In genomic region chr12:124654666-124655316, GRCh38 we compare ENCODE assay signal across 10 cellular contexts.
DNase-seq lines count a peak whose midpoint lies in the region; ATAC-seq, FAIRE-seq and TF ChIP-seq lines count a peak whose summit lies in the region.
"Had no signal": no experiment of that assay in that cellular context is flagged by ENCODE, and none has a peak within 500 bp of the region (broad histone marks: within the 10 kb centered on the region; RNA-seq: fewer than 3 reads in every experiment).

No MANE protein-coding gene starts in this region.

- H3K9ac ChIP-seq in astrocyte (ENCODE audit: low read length), result peak overlapping the region; percentile 60
- peak overlapping the region; percentile 28 for H3K9ac ChIP-seq in keratinocyte (ENCODE audit: control insufficient read depth, extremely low read depth, insufficient read depth, low read length)
- H3K9ac ChIP-seq in smooth muscle cell (ENCODE audit: low read depth), result peak overlapping the region; percentile 31

- DNase-seq in astrocyte (ENCODE audit: low read depth) (no peak), keratinocyte (ENCODE audit: low read depth, low spot score) (no peak), smooth muscle cell (lab: John Stamatoyannopoulos, UW; ENCODE audit: unreplicated experiment) (no peak), NCI-H187 treated with DMSO at 0.1 percent for 48 hours (lab: John Stamatoyannopoulos, UW) (no peak)
- no peak for DNase-seq in activated CD8-positive, alpha-beta memory T cell treated with anti-CD3 and anti-CD28 coated beads, Interleukin-2, amount 50 U/mL, for 4 hours
- DNase-seq: activated CD8-positive, alpha-beta memory T cell treated with anti-CD3 and anti-CD28 coated beads, Interleukin-2, amount 10 ng/mL, durations not matched to agents 7 days and 5 days; stimulated activated CD4-positive, alpha-beta T cell treated with anti-CD3 and anti-CD28 coated beads, Interleukin-2, amount 100 ng/mL, for 48 hours had no signal

- no peaks in the 10 kb centered on the region for H3K36me3 Mint-ChIP-seq in astrocyte (ENCODE audit: low read depth, unreplicated experiment)

- peaks cover 3% of the 10 kb centered on the region for H3K9me3 Mint-ChIP-seq in astrocyte (ENCODE audit: unreplicated experiment)

- no peak overlapping the region for H3K4me3 Mint-ChIP-seq in astrocyte (ENCODE audit: unreplicated experiment)
- H3K4me3 Mint-ChIP-seq: activated CD8-positive, alpha-beta memory T cell treated with anti-CD3 and anti-CD28 coated beads, Interleukin-2, amount 10 ng/mL, durations not matched to agents 7 days and 5 days had no signal

- H3K27ac Mint-ChIP-seq in astrocyte (ENCODE audit: unreplicated experiment), result peak overlapping the region; percentile 70
- H3K27ac Mint-ChIP-seq: activated CD8-positive, alpha-beta memory T cell treated with anti-CD3 and anti-CD28 coated beads, Interleukin-2, amount 10 ng/mL, durations not matched to agents 7 days and 5 days had no signal

- 71% methylated on average over 21 of the region's 21 CpGs for WGBS in smooth muscle cell (ENCODE audit: low lambda C conversion rate)

- no peak for TF ChIP-seq CTCF in HEK293 (tag by site-specific recombination; IDR thresholded peaks at IDR 0.05)
- TF ChIP-seq CTCF in astrocyte (IDR thresholded peaks at IDR 0.05; ENCODE audit: insufficient read depth, low read depth, low read length), result no peak
- no peak for TF ChIP-seq CTCF in keratinocyte (optimal IDR thresholded peaks at IDR 0.05 in 1 of 3, IDR thresholded peaks at IDR 0.05 in 1 of 3, conservative IDR thresholded peaks at IDR 0.05 in 1 of 3; ENCODE audit: extremely low read depth in 1 of 3, insufficient read depth in 2 of 3, low read length in 3 of 3)
- no peak for TF ChIP-seq CTCF in smooth muscle cell (IDR thresholded peaks at IDR 0.05; ENCODE audit: borderline replicate concordance, insufficient read depth, poor library complexity, severe bottlenecking)

- no peaks in the 10 kb centered on the region for H3K79me2 ChIP-seq in astrocyte (ENCODE audit: insufficient read depth, low read length)
- no peaks in the 10 kb centered on the region for H3K79me2 ChIP-seq in keratinocyte (ENCODE audit: control insufficient read depth, insufficient read depth, low read length)
- no peaks in the 10 kb centered on the region for H3K79me2 ChIP-seq in smooth muscle cell (ENCODE audit: low read depth)

- H3K4me3 ChIP-seq in HEK293 (ENCODE audit: low read depth, low read length) (no peak overlapping the region), astrocyte (ENCODE audit: insufficient read depth, low read depth, low read length) (no peak overlapping the region), keratinocyte (ENCODE audit: control insufficient read depth in 2 of 3, extremely low read depth in 1 of 3, insufficient read depth in 2 of 3, low read depth in 1 of 3, low read length in 3 of 3) (no peak overlapping the region), smooth muscle cell (no peak overlapping the region)

- H3F3A ChIP-seq in smooth muscle cell (ENCODE audit: low read depth), result no peaks in the 10 kb centered on the region

- no peaks in the 10 kb centered on the region for H4K20me1 ChIP-seq in astrocyte (ENCODE audit: insufficient read depth, low read length)
- H4K20me1 ChIP-seq in keratinocyte (ENCODE audit: control insufficient read depth, extremely low read depth, insufficient read depth, low read length), result no peaks in the 10 kb centered on the region
- no peaks in the 10 kb centered on the region for H4K20me1 ChIP-seq in smooth muscle cell (ENCODE audit: low read depth)

- dilution Hi-C loops in keratinocyte (cut with MboI; ENCODE audit: extremely low pct_ligation_motif_present, low sequenced_read_pairs), result no loop called here

- POLR2A ChIA-PET in HEK293 (lab: Yijun Ruan, JAX), result no interaction called here

- H3K27ac ChIP-seq in HEK293 (ENCODE audit: extremely low read depth, low read depth, low read length), result no peak overlapping the region
- H3K27ac ChIP-seq in astrocyte (ENCODE audit: low read depth, low read length), result peak overlapping the region; percentile 73
- H3K27ac ChIP-seq in keratinocyte (ENCODE audit: control insufficient read depth, insufficient read depth, low read length), result no peak overlapping the region
- peak overlapping the region; percentile 87 for H3K27ac ChIP-seq in smooth muscle cell (ENCODE audit: low read depth)

- peaks cover 34% of the 10 kb centered on the region for H3K4me1 Mint-ChIP-seq in astrocyte (ENCODE audit: low read depth, unreplicated experiment)
- H3K4me1 Mint-ChIP-seq: activated CD8-positive, alpha-beta memory T cell treated with anti-CD3 and anti-CD28 coated beads, Interleukin-2, amount 10 ng/mL, durations not matched to agents 7 days and 5 days had no signal

- ATAC-seq in HG02623 (IDR thresholded peaks at IDR 0.05; ENCODE audit: unreplicated experiment) (no peak), HG03108 (IDR thresholded peaks at IDR 0.05; ENCODE audit: unreplicated experiment) (no peak)
- ATAC-seq: activated CD8-positive, alpha-beta memory T cell treated with anti-CD3 and anti-CD28 coated beads, Interleukin-2, amount 10 ng/mL, durations not matched to agents 7 days and 5 days had no signal

- H3K36me3 ChIP-seq in HEK293 (ENCODE audit: control insufficient read depth in 2 of 2, insufficient read depth in 1 of 2, low read length in 2 of 2), result no peaks in the 10 kb centered on the region
- H3K36me3 ChIP-seq in astrocyte (ENCODE audit: insufficient read depth, low read length), result no peaks in the 10 kb centered on the region
- H3K36me3 ChIP-seq in keratinocyte (ENCODE audit: control insufficient read depth in 2 of 2, extremely low read depth in 1 of 2, insufficient read depth in 2 of 2, low read length in 2 of 2), result no peaks in the 10 kb centered on the region
- no peaks in the 10 kb centered on the region for H3K36me3 ChIP-seq in smooth muscle cell (ENCODE audit: low read depth)

- H3K4me1 ChIP-seq in HEK293 (ENCODE audit: control insufficient read depth, insufficient read depth, low read length), result no peaks in the 10 kb centered on the region
- peaks cover 31% of the 10 kb centered on the region for H3K4me1 ChIP-seq in astrocyte (ENCODE audit: insufficient read depth, low read length)
- peaks cover 15% of the 10 kb centered on the region for H3K4me1 ChIP-seq in keratinocyte (ENCODE audit: control insufficient read depth, extremely low read depth, insufficient read depth, low read length)
- H3K4me1 ChIP-seq in smooth muscle cell (ENCODE audit: low read depth), result peaks cover 11% of the 10 kb centered on the region

- CTCF ChIA-PET in HEK293 (lab: Yijun Ruan, JAX), result interaction anchor here (0.6 to 1.1 kb wide), 4 partner anchors 12 to 282 kb away, joined by 3 to 4 read pairs (median 3); no protein-coding TSS in a partner anchor

- H3K27me3 Mint-ChIP-seq in astrocyte (ENCODE audit: low read depth, unreplicated experiment), result peaks cover 4% of the 10 kb centered on the region

- H3K9me1 ChIP-seq in keratinocyte (ENCODE audit: control insufficient read depth, extremely low read depth, insufficient read depth, low read length), result no peaks in the 10 kb centered on the region

- peak overlapping the region; percentile 82 for H3K4me2 ChIP-seq in astrocyte (ENCODE audit: low read length)
- H3K4me2 ChIP-seq in keratinocyte (ENCODE audit: control insufficient read depth, extremely low read depth, insufficient read depth, low read depth, low read length), result no peak overlapping the region
- H3K4me2 ChIP-seq in smooth muscle cell, result peak overlapping the region; percentile 69

- H3K27me3 ChIP-seq in astrocyte (ENCODE audit: insufficient read depth, low read length), result no peaks in the 10 kb centered on the region
- H3K27me3 ChIP-seq in keratinocyte (ENCODE audit: control insufficient read depth, extremely low read depth, insufficient read depth, low read length), result peaks cover 6% of the 10 kb centered on the region
- H3K27me3 ChIP-seq in smooth muscle cell (ENCODE audit: low read depth), result no peaks in the 10 kb centered on the region

- H3K9me3 ChIP-seq in HEK293 (ENCODE audit: control insufficient read depth, insufficient read depth, low read depth, low read length) (no peaks in the 10 kb centered on the region), astrocyte (ENCODE audit: insufficient read depth, low read depth, low read length) (no peaks in the 10 kb centered on the region), keratinocyte (ENCODE audit: control insufficient read depth, low read depth, low read length) (no peaks in the 10 kb centered on the region), smooth muscle cell (replicated peaks; ENCODE audit: low read depth) (no peaks in the 10 kb centered on the region)

- FAIRE-seq in astrocyte (lab: Jason Lieb, UNC) (no peak), keratinocyte (lab: Jason Lieb, UNC) (no peak)

- H2AFZ ChIP-seq in astrocyte (ENCODE audit: low read depth, low read length) (peak overlapping the region; percentile 70), keratinocyte (ENCODE audit: control insufficient read depth, low read length) (peak overlapping the region; percentile 23), smooth muscle cell (ENCODE audit: low read depth) (no peak overlapping the region)

TF ChIP-seq in HEK293, 187 proteins besides CTCF, POLR2A, EP300 and RAD21 (continues in another document):
- TF ChIP-seq ZFP69B (tag by site-specific recombination; IDR thresholded peaks at IDR 0.05), result no peak
- TF ChIP-seq ZNF404 (tag by site-specific recombination; IDR thresholded peaks at IDR 0.05), result no peak
- no peak for TF ChIP-seq ZNF626 (tag by site-specific recombination; IDR thresholded peaks at IDR 0.05)
- TF ChIP-seq BCL6B (tag by site-specific recombination; IDR thresholded peaks at IDR 0.05), result no peak
- peak; percentile 87 for TF ChIP-seq SCRT2 (tag by site-specific recombination; IDR thresholded peaks at IDR 0.05)
- TF ChIP-seq ZNF529 (tag by site-specific recombination; IDR thresholded peaks at IDR 0.05; ENCODE audit: insufficient replicate concordance), result no peak
- TF ChIP-seq TRIM28 (IDR thresholded peaks at IDR 0.05; ENCODE audit: borderline replicate concordance, low read length), result no peak
- no peak for TF ChIP-seq ZNF292 (tag by site-specific recombination; IDR thresholded peaks at IDR 0.05; ENCODE audit: borderline replicate concordance, low read depth)
- no peak for TF ChIP-seq ZBTB17 (tag by site-specific recombination; IDR thresholded peaks at IDR 0.05)
- TF ChIP-seq ZIC2 (tag by site-specific recombination; IDR thresholded peaks at IDR 0.05), result 0 out of 2 replicates have a peak, but pooled peaks have one; percentile 15
- TF ChIP-seq ZNF23 (tag by site-specific recombination; IDR thresholded peaks at IDR 0.05; ENCODE audit: borderline replicate concordance), result no peak
- peak; percentile 85 for TF ChIP-seq ZNF623 (tag by site-specific recombination; IDR thresholded peaks at IDR 0.05)

Comparison
In these comparisons a context has a peak if more than half of its experiments do, and no peak if none do; other contexts are left out.
1. H3K27ac ChIP-seq: peak in astrocyte (single experiment) and smooth muscle cell (single experiment); none in HEK293 (single experiment) and keratinocyte (single experiment).
2. Peak in every context shown above with its lines, with median percentiles within 50 percentile points of each other: H3K9ac ChIP-seq.